ENCODE assay signal across 1 cellular context in genomic region chr6:31729515-31729978, GRCh38.
TF ChIP-seq lines count a peak whose summit lies in the region.

No MANE protein-coding gene starts in this region.

TF ChIP-seq in HepG2, 621 proteins besides CTCF, POLR2A, EP300 and RAD21 (continued from another document and continues in another):
- peak in 1 of 2 experiments; percentile 98; a peak in 2 of 4 replicates for TF ChIP-seq KLF16 (CRISPR knock-in tag; IDR thresholded peaks at IDR 0.05)
- TF ChIP-seq PAF1 (CRISPR knock-in tag; IDR thresholded peaks at IDR 0.05): peak; percentile 53; the same call in 1 of the 2 replicates
- TF ChIP-seq IRF2 (CRISPR knock-in tag; IDR thresholded peaks at IDR 0.05): peak; percentile 57
- no peak for TF ChIP-seq FOXO1 (CRISPR knock-in tag; IDR thresholded peaks at IDR 0.05)
- peak; percentile 19 for TF ChIP-seq PCBP2 (optimal IDR thresholded peaks at IDR 0.05; ENCODE audit: low read depth, low read length, poor library complexity, severe bottlenecking)
- no peak for TF ChIP-seq ATAD3A (CRISPR knock-in tag; IDR thresholded peaks at IDR 0.05)
- peak; percentile 70 for TF ChIP-seq ASH2L (IDR thresholded peaks at IDR 0.05; ENCODE audit: insufficient read length, low read depth, low read length)
- TF ChIP-seq, protein P1, sequence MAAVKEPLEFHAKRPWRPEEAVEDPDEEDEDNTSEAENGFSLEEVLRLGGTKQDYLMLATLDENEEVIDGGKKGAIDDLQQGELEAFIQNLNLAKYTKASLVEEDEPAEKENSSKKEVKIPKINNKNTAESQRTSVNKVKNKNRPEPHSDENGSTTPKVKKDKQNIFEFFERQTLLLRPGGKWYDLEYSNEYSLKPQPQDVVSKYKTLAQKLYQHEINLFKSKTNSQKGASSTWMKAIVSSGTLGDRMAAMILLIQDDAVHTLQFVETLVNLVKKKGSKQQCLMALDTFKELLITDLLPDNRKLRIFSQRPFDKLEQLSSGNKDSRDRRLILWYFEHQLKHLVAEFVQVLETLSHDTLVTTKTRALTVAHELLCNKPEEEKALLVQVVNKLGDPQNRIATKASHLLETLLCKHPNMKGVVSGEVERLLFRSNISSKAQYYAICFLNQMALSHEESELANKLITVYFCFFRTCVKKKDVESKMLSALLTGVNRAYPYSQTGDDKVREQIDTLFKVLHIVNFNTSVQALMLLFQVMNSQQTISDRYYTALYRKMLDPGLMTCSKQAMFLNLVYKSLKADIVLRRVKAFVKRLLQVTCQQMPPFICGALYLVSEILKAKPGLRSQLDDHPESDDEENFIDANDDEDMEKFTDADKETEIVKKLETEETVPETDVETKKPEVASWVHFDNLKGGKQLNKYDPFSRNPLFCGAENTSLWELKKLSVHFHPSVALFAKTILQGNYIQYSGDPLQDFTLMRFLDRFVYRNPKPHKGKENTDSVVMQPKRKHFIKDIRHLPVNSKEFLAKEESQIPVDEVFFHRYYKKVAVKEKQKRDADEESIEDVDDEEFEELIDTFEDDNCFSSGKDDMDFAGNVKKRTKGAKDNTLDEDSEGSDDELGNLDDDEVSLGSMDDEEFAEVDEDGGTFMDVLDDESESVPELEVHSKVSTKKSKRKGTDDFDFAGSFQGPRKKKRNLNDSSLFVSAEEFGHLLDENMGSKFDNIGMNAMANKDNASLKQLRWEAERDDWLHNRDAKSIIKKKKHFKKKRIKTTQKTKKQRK (IDR thresholded peaks at IDR 0.05; ENCODE audit: low read length): no peak
- no peak for TF ChIP-seq TGIF2 (CRISPR knock-in tag; IDR thresholded peaks at IDR 0.05)
- no peak; the same call in 1 of the 2 replicates for TF ChIP-seq TBP (CRISPR knock-in tag; IDR thresholded peaks at IDR 0.05)
- no peak for TF ChIP-seq RFX3 (CRISPR knock-in tag; IDR thresholded peaks at IDR 0.05)
- TF ChIP-seq ARNTL (CRISPR knock-in tag; IDR thresholded peaks at IDR 0.05): peak; percentile 58; the same call in 1 of the 2 replicates
- TF ChIP-seq ZNF563 (CRISPR knock-in tag; IDR thresholded peaks at IDR 0.05): no peak
- no peak for TF ChIP-seq ZNF230 (CRISPR knock-in tag; IDR thresholded peaks at IDR 0.05)
- TF ChIP-seq, protein P2, sequence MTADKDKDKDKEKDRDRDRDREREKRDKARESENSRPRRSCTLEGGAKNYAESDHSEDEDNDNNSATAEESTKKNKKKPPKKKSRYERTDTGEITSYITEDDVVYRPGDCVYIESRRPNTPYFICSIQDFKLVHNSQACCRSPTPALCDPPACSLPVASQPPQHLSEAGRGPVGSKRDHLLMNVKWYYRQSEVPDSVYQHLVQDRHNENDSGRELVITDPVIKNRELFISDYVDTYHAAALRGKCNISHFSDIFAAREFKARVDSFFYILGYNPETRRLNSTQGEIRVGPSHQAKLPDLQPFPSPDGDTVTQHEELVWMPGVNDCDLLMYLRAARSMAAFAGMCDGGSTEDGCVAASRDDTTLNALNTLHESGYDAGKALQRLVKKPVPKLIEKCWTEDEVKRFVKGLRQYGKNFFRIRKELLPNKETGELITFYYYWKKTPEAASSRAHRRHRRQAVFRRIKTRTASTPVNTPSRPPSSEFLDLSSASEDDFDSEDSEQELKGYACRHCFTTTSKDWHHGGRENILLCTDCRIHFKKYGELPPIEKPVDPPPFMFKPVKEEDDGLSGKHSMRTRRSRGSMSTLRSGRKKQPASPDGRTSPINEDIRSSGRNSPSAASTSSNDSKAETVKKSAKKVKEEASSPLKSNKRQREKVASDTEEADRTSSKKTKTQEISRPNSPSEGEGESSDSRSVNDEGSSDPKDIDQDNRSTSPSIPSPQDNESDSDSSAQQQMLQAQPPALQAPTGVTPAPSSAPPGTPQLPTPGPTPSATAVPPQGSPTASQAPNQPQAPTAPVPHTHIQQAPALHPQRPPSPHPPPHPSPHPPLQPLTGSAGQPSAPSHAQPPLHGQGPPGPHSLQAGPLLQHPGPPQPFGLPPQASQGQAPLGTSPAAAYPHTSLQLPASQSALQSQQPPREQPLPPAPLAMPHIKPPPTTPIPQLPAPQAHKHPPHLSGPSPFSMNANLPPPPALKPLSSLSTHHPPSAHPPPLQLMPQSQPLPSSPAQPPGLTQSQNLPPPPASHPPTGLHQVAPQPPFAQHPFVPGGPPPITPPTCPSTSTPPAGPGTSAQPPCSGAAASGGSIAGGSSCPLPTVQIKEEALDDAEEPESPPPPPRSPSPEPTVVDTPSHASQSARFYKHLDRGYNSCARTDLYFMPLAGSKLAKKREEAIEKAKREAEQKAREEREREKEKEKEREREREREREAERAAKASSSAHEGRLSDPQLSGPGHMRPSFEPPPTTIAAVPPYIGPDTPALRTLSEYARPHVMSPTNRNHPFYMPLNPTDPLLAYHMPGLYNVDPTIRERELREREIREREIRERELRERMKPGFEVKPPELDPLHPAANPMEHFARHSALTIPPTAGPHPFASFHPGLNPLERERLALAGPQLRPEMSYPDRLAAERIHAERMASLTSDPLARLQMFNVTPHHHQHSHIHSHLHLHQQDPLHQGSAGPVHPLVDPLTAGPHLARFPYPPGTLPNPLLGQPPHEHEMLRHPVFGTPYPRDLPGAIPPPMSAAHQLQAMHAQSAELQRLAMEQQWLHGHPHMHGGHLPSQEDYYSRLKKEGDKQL (CRISPR knock-in tag; IDR thresholded peaks at IDR 0.05; ENCODE audit: low read depth): peak; percentile 41; the same call in 1 of the 2 replicates
- TF ChIP-seq, protein P3, sequence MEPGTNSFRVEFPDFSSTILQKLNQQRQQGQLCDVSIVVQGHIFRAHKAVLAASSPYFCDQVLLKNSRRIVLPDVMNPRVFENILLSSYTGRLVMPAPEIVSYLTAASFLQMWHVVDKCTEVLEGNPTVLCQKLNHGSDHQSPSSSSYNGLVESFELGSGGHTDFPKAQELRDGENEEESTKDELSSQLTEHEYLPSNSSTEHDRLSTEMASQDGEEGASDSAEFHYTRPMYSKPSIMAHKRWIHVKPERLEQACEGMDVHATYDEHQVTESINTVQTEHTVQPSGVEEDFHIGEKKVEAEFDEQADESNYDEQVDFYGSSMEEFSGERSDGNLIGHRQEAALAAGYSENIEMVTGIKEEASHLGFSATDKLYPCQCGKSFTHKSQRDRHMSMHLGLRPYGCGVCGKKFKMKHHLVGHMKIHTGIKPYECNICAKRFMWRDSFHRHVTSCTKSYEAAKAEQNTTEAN (CRISPR knock-in tag; conservative IDR thresholded peaks at IDR 0.05): peak; percentile 63
- TF ChIP-seq ZNF121 (CRISPR knock-in tag; IDR thresholded peaks at IDR 0.05): peak; percentile 9; the same call in 1 of the 2 replicates
- no peak for TF ChIP-seq HNRNPL (IDR thresholded peaks at IDR 0.05; ENCODE audit: low read depth, low read length)
- TF ChIP-seq TBX3 (IDR thresholded peaks at IDR 0.05; ENCODE audit: borderline replicate concordance): no peak
- TF ChIP-seq AGO2 (optimal IDR thresholded peaks at IDR 0.05; ENCODE audit: low read depth, low read length): no peak
- TF ChIP-seq MED13 (CRISPR knock-in tag; IDR thresholded peaks at IDR 0.05): 0 out of 2 replicates have a peak, but pooled peaks have one; percentile 34
- TF ChIP-seq ZNF891 (CRISPR knock-in tag; IDR thresholded peaks at IDR 0.05): peak; percentile 28; the same call in 1 of the 2 replicates
- no peak for TF ChIP-seq ZNF552 (CRISPR knock-in tag; IDR thresholded peaks at IDR 0.05; ENCODE audit: borderline replicate concordance)
- TF ChIP-seq ZNF468 (CRISPR knock-in tag; IDR thresholded peaks at IDR 0.05): no peak
- TF ChIP-seq GATA4 (IDR thresholded peaks at IDR 0.05; ENCODE audit: borderline replicate concordance, low read depth): no peak; the same call in 1 of the 2 replicates
- TF ChIP-seq, protein P4, sequence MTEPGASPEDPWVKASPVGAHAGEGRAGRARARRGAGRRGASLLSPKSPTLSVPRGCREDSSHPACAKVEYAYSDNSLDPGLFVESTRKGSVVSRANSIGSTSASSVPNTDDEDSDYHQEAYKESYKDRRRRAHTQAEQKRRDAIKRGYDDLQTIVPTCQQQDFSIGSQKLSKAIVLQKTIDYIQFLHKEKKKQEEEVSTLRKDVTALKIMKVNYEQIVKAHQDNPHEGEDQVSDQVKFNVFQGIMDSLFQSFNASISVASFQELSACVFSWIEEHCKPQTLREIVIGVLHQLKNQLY (CRISPR knock-in tag; IDR thresholded peaks at IDR 0.05): no peak
- no peak for TF ChIP-seq ZNF616 (CRISPR knock-in tag; IDR thresholded peaks at IDR 0.05; ENCODE audit: low read depth)
- no peak for TF ChIP-seq ZNF674 (CRISPR knock-in tag; IDR thresholded peaks at IDR 0.05; ENCODE audit: low read depth)
- TF ChIP-seq ELF3 (CRISPR knock-in tag; IDR thresholded peaks at IDR 0.05): no peak; the same call in 1 of the 2 replicates
- TF ChIP-seq ZNF501 (CRISPR knock-in tag; IDR thresholded peaks at IDR 0.05): peak; percentile 53; the same call in 1 of the 2 replicates
- TF ChIP-seq ZNF615 (CRISPR knock-in tag; IDR thresholded peaks at IDR 0.05; ENCODE audit: borderline replicate concordance): peak; percentile 88
- TF ChIP-seq, protein P5, sequence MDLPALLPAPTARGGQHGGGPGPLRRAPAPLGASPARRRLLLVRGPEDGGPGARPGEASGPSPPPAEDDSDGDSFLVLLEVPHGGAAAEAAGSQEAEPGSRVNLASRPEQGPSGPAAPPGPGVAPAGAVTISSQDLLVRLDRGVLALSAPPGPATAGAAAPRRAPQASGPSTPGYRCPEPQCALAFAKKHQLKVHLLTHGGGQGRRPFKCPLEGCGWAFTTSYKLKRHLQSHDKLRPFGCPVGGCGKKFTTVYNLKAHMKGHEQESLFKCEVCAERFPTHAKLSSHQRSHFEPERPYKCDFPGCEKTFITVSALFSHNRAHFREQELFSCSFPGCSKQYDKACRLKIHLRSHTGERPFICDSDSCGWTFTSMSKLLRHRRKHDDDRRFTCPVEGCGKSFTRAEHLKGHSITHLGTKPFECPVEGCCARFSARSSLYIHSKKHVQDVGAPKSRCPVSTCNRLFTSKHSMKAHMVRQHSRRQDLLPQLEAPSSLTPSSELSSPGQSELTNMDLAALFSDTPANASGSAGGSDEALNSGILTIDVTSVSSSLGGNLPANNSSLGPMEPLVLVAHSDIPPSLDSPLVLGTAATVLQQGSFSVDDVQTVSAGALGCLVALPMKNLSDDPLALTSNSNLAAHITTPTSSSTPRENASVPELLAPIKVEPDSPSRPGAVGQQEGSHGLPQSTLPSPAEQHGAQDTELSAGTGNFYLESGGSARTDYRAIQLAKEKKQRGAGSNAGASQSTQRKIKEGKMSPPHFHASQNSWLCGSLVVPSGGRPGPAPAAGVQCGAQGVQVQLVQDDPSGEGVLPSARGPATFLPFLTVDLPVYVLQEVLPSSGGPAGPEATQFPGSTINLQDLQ (CRISPR knock-in tag; IDR thresholded peaks at IDR 0.05): no peak
- TF ChIP-seq, protein P6, sequence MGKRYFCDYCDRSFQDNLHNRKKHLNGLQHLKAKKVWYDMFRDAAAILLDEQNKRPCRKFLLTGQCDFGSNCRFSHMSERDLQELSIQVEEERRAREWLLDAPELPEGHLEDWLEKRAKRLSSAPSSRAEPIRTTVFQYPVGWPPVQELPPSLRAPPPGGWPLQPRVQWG (CRISPR knock-in tag; IDR thresholded peaks at IDR 0.05; ENCODE audit: borderline replicate concordance, low read depth): no peak
- TF ChIP-seq SRSF4 (IDR thresholded peaks at IDR 0.05; ENCODE audit: low read depth, low read length, poor library complexity, severe bottlenecking): no peak
- TF ChIP-seq POGK (CRISPR knock-in tag; conservative IDR thresholded peaks at IDR 0.05): no peak; the same call in 1 of the 2 replicates
- TF ChIP-seq MAX (IDR thresholded peaks at IDR 0.05): no peak
- no peak for TF ChIP-seq GTF2F1 (IDR thresholded peaks at IDR 0.05; ENCODE audit: low read length)
- no peak for TF ChIP-seq DNMT3B (CRISPR knock-in tag; conservative IDR thresholded peaks at IDR 0.05)
- TF ChIP-seq, protein P7, sequence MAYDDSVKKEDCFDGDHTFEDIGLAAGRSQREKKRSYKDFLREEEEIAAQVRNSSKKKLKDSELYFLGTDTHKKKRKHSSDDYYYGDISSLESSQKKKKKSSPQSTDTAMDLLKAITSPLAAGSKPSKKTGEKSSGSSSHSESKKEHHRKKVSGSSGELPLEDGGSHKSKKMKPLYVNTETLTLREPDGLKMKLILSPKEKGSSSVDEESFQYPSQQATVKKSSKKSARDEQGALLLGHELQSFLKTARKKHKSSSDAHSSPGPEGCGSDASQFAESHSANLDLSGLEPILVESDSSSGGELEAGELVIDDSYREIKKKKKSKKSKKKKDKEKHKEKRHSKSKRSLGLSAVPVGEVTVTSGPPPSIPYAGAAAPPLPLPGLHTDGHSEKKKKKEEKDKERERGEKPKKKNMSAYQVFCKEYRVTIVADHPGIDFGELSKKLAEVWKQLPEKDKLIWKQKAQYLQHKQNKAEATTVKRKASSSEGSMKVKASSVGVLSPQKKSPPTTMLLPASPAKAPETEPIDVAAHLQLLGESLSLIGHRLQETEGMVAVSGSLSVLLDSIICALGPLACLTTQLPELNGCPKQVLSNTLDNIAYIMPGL (CRISPR knock-in tag; IDR thresholded peaks at IDR 0.05; ENCODE audit: borderline replicate concordance in 1 of 2, low read depth in 1 of 2): peak; percentile 89 to 97
- no peak for TF ChIP-seq CCDC6 (CRISPR knock-in tag; IDR thresholded peaks at IDR 0.05)
- no peak for TF ChIP-seq DMTF1 (CRISPR knock-in tag; IDR thresholded peaks at IDR 0.05)
- 0 out of 2 replicates have a peak, but pooled peaks have one; percentile 60 for TF ChIP-seq KAT8 (CRISPR knock-in tag; IDR thresholded peaks at IDR 0.05)
